ENCODE assay signal across 18 cellular contexts in genomic region chr21:32114434-32115063, GRCh38.
DNase-seq lines count a peak whose midpoint lies in the region; FAIRE-seq and TF ChIP-seq lines count a peak whose summit lies in the region.
"Had no signal": no experiment of that assay in that cellular context is flagged by ENCODE, and none has a peak within 500 bp of the region (broad histone marks: within the 10 kb centered on the region; RNA-seq: fewer than 3 reads in every experiment).

No MANE protein-coding gene starts in this region.

- H4K20me1 ChIP-seq in OCI-LY7 (ENCODE audit: insufficient read depth, low read length), result no peaks in the 10 kb centered on the region

- H3K9me2 ChIP-seq in OCI-LY7 (ENCODE audit: insufficient read depth, low read length), result no peaks in the 10 kb centered on the region

- TF ChIP-seq CTCF in fibroblast of mammary gland (conservative IDR thresholded peaks at IDR 0.05; ENCODE audit: control insufficient read depth, insufficient read depth, low read depth, low read length) (no peak), OCI-LY7 (conservative IDR thresholded peaks at IDR 0.05; ENCODE audit: low read length) (no peak)

- H3K4me3 ChIP-seq in fibroblast of mammary gland (ENCODE audit: control insufficient read depth, low read depth, low read length) (no peak overlapping the region), OCI-LY7 (ENCODE audit: low read depth, low read length, poor library complexity, severe bottlenecking) (no peak overlapping the region)
- H3K4me3 ChIP-seq: Peyer's patch had no signal

- H3K27ac ChIP-seq in OCI-LY7 (ENCODE audit: low read depth, low read length, poor library complexity, severe bottlenecking), result no peak overlapping the region
- H3K27ac ChIP-seq: Peyer's patch had no signal

- H3K4me1 ChIP-seq in OCI-LY7 (ENCODE audit: insufficient read depth, low read length, poor library complexity, severe bottlenecking), result no peaks in the 10 kb centered on the region
- H3K4me1 ChIP-seq: Peyer's patch had no signal

- peak; percentile 14 for DNase-seq in NCI-H1092 treated with DMSO at 0.1 percent for 48 hours (lab: John Stamatoyannopoulos, UW)
- DNase-seq in NCI-H1092 (lab: John Stamatoyannopoulos, UW), result no peak
- peak; percentile 67 for DNase-seq in NCI-H345 (lab: John Stamatoyannopoulos, UW)
- DNase-seq in fibroblast of mammary gland (ENCODE audit: low read depth), result peak; percentile 34
- no peak for DNase-seq in urothelium cell line (ENCODE audit: low spot score)
- DNase-seq in LoVo (ENCODE audit: low spot score), result no peak
- DNase-seq in A172 (ENCODE audit: low spot score), result no peak
- no peak for DNase-seq in OCI-LY7 (ENCODE audit: low spot score)
- DNase-seq: COR-L47, GOT3, KBM-7, NCI-H1417, NCI-H1930, NCI-H2171 treated with DMSO at 0.1 percent for 48 hours, NCI-H510A treated with DMSO at 0.1 percent for 48 hours, Peyer's patch, Right ventricle myocardium superior had no signal

- H3K36me3 ChIP-seq in OCI-LY7 (ENCODE audit: insufficient read depth, low read length), result no peaks in the 10 kb centered on the region
- H3K36me3 ChIP-seq: Peyer's patch had no signal

- no peaks in the 10 kb centered on the region for H3K79me2 ChIP-seq in OCI-LY7 (ENCODE audit: insufficient read depth, low read depth, low read length)

- no peak overlapping the region for H3K4me2 ChIP-seq in OCI-LY7 (ENCODE audit: low read length)

- no peaks in the 10 kb centered on the region for H3K9me3 ChIP-seq in OCI-LY7 (ENCODE audit: low read length)
- H3K9me3 ChIP-seq: Peyer's patch had no signal

- no peak overlapping the region for H2AFZ ChIP-seq in OCI-LY7 (ENCODE audit: low read length)

- no TSS peak for BruUV-seq in OCI-LY7 (replicated peaks; lab: Mats Ljungman, UMichigan)

- CTCF ChIA-PET in OCI-LY7 (lab: Charles Lee; ENCODE audit: unreplicated experiment), result no interaction called here

- POLR2A ChIA-PET in OCI-LY7 (lab: Charles Lee), result interaction anchor here (0.8 kb wide), 1 partner anchor 226 kb away, joined by 3 read pairs; no protein-coding TSS in a partner anchor

- intact Hi-C loops in OCI-LY7 (cut with micrococcal nuclease; ENCODE audit: unreplicated experiment), result no loop called here

- FAIRE-seq in urothelium cell line (lab: Jason Lieb, UNC), result peak; percentile 82
- FAIRE-seq: A204.1 had no signal

Comparison
In these comparisons a context has a peak if more than half of its experiments do, and no peak if none do; other contexts are left out.
1. DNase-seq: peak in NCI-H1092 treated with DMSO at 0.1 percent for 48 hours (single experiment), NCI-H345 (single experiment) and fibroblast of mammary gland (single experiment); none in NCI-H1092 (single experiment), urothelium cell line (single experiment), LoVo (single experiment), A172 (single experiment) and OCI-LY7 (single experiment).